Comparison of ENCODE assay signal across 21 cellular contexts in genomic region chr5:154291917-154292316, GRCh38.
"Had no signal": no experiment of that assay in that cellular context is flagged by ENCODE, and none has a peak within 500 bp of the region (broad histone marks: within the 10 kb centered on the region; RNA-seq: fewer than 3 reads in every experiment).

No MANE protein-coding gene starts in this region.

- DNase-seq: dermis blood vessel endothelial cell; effector memory CD8-positive, alpha-beta T cell; foreskin fibroblast; gastrocnemius medialis; left ventricle myocardium superior; lower lobe of right lung; mucosa of descending colon; naive B cell; stimulated activated CD4-positive, alpha-beta T cell treated with anti-CD3 and anti-CD28 coated beads, Interleukin-12 subunit alpha, Interleukin-12 subunit beta, amount 100 ng/mL, for 4 hours; stimulated activated CD4-positive, alpha-beta T cell treated with anti-CD3 and anti-CD28 coated beads, Interleukin-1b, Interleukin-23, amount 100 ng/mL, for 48 hours; stimulated activated CD4-positive, alpha-beta T cell treated with anti-CD3 and anti-CD28 coated beads, Interleukin-4, amount 100 ng/mL, for 1 hour; stimulated activated CD8-positive, alpha-beta memory T cell treated with anti-CD3 and anti-CD28 coated beads, Interleukin-4, amount 100 ng/mL, for 48 hours; stimulated activated naive CD4-positive, alpha-beta T cell treated with Interleukin-2 at 50 U/mL for 16 hours; substantia nigra; testis; tibial artery had no signal

- H3K27ac Mint-ChIP-seq: mesothelial cell of epicardium, type B pancreatic cell had no signal

- H3K9me3 Mint-ChIP-seq: effector memory CD8-positive, alpha-beta T cell; mesothelial cell of epicardium; naive B cell; nephron; neural progenitor cell; type B pancreatic cell had no signal

- H3K36me3 Mint-ChIP-seq: mesothelial cell of epicardium had no signal

- ATAC-seq: effector memory CD8-positive, alpha-beta T cell; gastrocnemius medialis; left ventricle myocardium superior; lower lobe of right lung; mucosa of descending colon; sciatic nerve had no signal

- H3K27me3 Mint-ChIP-seq: effector memory CD8-positive, alpha-beta T cell; naive B cell; type B pancreatic cell had no signal

- H3K4me3 Mint-ChIP-seq: effector memory CD8-positive, alpha-beta T cell; mesothelial cell of epicardium; naive B cell; nephron; neural progenitor cell; type B pancreatic cell had no signal
